1 cellular context compared by ENCODE assay signal in the genomic region with DNA sequence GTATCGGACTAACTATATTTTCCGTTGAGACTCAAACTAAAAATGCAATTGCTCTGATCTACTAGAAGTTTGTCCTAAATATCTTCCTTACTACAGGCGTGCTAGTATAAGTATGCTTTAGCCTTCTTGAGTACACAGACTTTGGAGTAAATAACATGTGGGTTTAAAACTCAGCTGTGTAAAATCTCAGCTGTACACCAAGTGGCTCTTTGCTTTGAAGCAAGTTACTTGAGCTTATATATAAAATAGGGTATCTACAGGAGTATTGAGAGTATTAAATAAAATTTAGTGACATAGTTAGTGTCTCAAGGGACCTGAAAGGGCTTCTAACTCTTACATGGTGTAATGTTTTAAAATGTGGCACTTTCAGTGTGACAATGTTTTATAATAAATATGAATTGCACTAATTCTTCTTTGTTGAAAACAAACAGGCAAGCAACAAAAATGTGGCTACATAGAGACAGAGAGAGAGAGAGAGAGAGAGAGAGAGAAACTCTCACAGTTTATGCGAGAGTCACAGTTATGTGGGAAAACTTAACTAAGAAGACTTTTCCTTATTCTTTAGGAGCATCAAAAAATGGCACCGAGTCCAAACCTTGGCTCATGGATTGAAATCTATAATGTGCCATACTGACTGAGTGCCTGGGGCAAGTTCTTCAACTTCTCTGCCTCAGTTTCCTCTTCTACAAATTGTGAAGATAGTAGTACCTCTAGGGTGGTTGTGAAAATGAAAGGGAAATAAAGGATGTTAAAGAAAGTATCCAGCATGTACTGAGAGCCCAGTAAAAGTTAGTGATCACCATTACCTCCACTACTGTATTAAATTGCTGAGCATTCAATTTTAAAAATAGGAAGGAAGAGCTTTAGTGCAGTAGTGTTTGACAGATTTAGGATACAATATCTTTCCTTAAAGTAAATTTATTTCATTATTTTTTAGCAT.
TF ChIP-seq lines count a peak whose summit lies in the region.

No MANE protein-coding gene starts in this region.

TF ChIP-seq in GM23338, 12 proteins besides CTCF, POLR2A, EP300 and RAD21:
- TF ChIP-seq, protein P1, sequence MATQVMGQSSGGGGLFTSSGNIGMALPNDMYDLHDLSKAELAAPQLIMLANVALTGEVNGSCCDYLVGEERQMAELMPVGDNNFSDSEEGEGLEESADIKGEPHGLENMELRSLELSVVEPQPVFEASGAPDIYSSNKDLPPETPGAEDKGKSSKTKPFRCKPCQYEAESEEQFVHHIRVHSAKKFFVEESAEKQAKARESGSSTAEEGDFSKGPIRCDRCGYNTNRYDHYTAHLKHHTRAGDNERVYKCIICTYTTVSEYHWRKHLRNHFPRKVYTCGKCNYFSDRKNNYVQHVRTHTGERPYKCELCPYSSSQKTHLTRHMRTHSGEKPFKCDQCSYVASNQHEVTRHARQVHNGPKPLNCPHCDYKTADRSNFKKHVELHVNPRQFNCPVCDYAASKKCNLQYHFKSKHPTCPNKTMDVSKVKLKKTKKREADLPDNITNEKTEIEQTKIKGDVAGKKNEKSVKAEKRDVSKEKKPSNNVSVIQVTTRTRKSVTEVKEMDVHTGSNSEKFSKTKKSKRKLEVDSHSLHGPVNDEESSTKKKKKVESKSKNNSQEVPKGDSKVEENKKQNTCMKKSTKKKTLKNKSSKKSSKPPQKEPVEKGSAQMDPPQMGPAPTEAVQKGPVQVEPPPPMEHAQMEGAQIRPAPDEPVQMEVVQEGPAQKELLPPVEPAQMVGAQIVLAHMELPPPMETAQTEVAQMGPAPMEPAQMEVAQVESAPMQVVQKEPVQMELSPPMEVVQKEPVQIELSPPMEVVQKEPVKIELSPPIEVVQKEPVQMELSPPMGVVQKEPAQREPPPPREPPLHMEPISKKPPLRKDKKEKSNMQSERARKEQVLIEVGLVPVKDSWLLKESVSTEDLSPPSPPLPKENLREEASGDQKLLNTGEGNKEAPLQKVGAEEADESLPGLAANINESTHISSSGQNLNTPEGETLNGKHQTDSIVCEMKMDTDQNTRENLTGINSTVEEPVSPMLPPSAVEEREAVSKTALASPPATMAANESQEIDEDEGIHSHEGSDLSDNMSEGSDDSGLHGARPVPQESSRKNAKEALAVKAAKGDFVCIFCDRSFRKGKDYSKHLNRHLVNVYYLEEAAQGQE (IDR thresholded peaks at IDR 0.05; ENCODE audit: unreplicated experiment) = no peak
- no peak for TF ChIP-seq JUNB (IDR thresholded peaks at IDR 0.05; ENCODE audit: unreplicated experiment)
- no peak for TF ChIP-seq EZH2phosphoT487 (IDR thresholded peaks at IDR 0.05; ENCODE audit: unreplicated experiment)
